In genomic region chr1:90526954-90527353, GRCh38 we compare ENCODE assay signal across 28 cellular contexts.
"Had no signal": no experiment of that assay in that cellular context is flagged by ENCODE, and none has a peak within 500 bp of the region (broad histone marks: within the 10 kb centered on the region; RNA-seq: fewer than 3 reads in every experiment).

No MANE protein-coding gene starts in this region.

- H3K36me3 ChIP-seq: esophagus muscularis mucosa, esophagus squamous epithelium, gastrocnemius medialis, gastroesophageal sphincter, heart left ventricle, heart right ventricle had no signal

- H3K79me2 ChIP-seq: hepatocyte had no signal

- H3K27me3 ChIP-seq: dorsolateral prefrontal cortex, esophagus muscularis mucosa, esophagus squamous epithelium, foreskin keratinocyte, gastrocnemius medialis, gastroesophageal sphincter, heart left ventricle, heart right ventricle, hepatocyte had no signal

- H2AFZ ChIP-seq: hepatocyte had no signal

- H3K27ac ChIP-seq: coronary artery, dorsolateral prefrontal cortex, epithelial cell of prostate, esophagus muscularis mucosa, esophagus squamous epithelium, foreskin keratinocyte, gastrocnemius medialis, gastroesophageal sphincter, heart left ventricle, heart right ventricle, hepatocyte had no signal

- ATAC-seq: effector memory CD8-positive, alpha-beta T cell; esophagus mucosa; foreskin keratinocyte; gastrocnemius medialis; gastroesophageal sphincter; heart left ventricle; heart right ventricle had no signal

- H3K4me3 ChIP-seq: coronary artery, dorsolateral prefrontal cortex, esophagus muscularis mucosa, esophagus squamous epithelium, gastrocnemius medialis, gastroesophageal sphincter, heart left ventricle, heart right ventricle, hepatocyte had no signal

- H3K4me2 ChIP-seq: hepatocyte had no signal

- DNase-seq: cortex of kidney; dermis blood vessel endothelial cell; dorsolateral prefrontal cortex; effector CD4-positive, alpha-beta T cell; effector CD8-positive, alpha-beta T cell; effector memory CD4-positive, alpha-beta T cell; effector memory CD8-positive, alpha-beta T cell; endodermal cell; erythroblast; esophagus squamous epithelium; foreskin fibroblast; foreskin keratinocyte; foreskin melanocyte; gastrocnemius medialis; glutamatergic neuron; head of caudate nucleus; heart left ventricle; heart right ventricle; hippocampal formation had no signal

- H3K4me1 ChIP-seq: esophagus muscularis mucosa, esophagus squamous epithelium, foreskin keratinocyte, gastrocnemius medialis, gastroesophageal sphincter, heart left ventricle, heart right ventricle had no signal

- H3K9me3 ChIP-seq: esophagus squamous epithelium, gastrocnemius medialis, gastroesophageal sphincter had no signal

- FAIRE-seq: endometrium, endothelial cell of umbilical vein, frontal cortex had no signal
